In genomic region chr20:23362392-23363256, GRCh38 we compare ENCODE assay signal across 8 cellular contexts. TPM values are rescaled to one million over a fixed set of nuclear protein-coding genes. Genes with fewer than 3 reads are reported as not detected.
DNase-seq lines count a peak whose midpoint lies in the region; ATAC-seq and TF ChIP-seq lines count a peak whose summit lies in the region.

No MANE protein-coding gene starts in this region.

- H4K20me1 ChIP-seq in neural progenitor cell (ENCODE audit: low read depth) = peaks cover 51% of the 10 kb centered on the region

- H3K79me2 ChIP-seq in neural progenitor cell (ENCODE audit: low read depth) = peaks cover 53% of the 10 kb centered on the region

- H3K27ac Mint-ChIP-seq in neural progenitor cell = peak overlapping the region; percentile 90

- H3K4me3 ChIP-seq in LNCaP clone FGC (ENCODE audit: low read depth, low read length) = peak overlapping the region; percentile 83
- peak overlapping the region; percentile 78 for H3K4me3 ChIP-seq in neural progenitor cell

- TF ChIP-seq CTCF in LNCaP clone FGC (IDR thresholded peaks at IDR 0.05; ENCODE audit: control insufficient read depth, extremely low read depth, insufficient read depth) (no peak), foreskin keratinocyte (conservative IDR thresholded peaks at IDR 0.05) (peak; percentile 4), neural progenitor cell (IDR thresholded peaks at IDR 0.05) (no peak)

- H3K36me3 Mint-ChIP-seq in activated T-cell treated with anti-CD3 and anti-CD28 coated beads, Interleukin-2, amount 50 U/mL, for 4 hours (ENCODE audit: insufficient read depth) = peaks cover 13% of the 10 kb centered on the region
- H3K36me3 Mint-ChIP-seq in neural progenitor cell = peaks cover 14% of the 10 kb centered on the region

- peaks cover 51% of the 10 kb centered on the region for H3K4me1 Mint-ChIP-seq in activated T-cell treated with anti-CD3 and anti-CD28 coated beads, Interleukin-2, amount 50 U/mL, for 4 hours (ENCODE audit: low read depth)
- peaks cover 36% of the 10 kb centered on the region for H3K4me1 Mint-ChIP-seq in neural progenitor cell

- H3K9ac ChIP-seq in neural progenitor cell = peak overlapping the region; percentile 98

- H3K4me1 ChIP-seq in foreskin keratinocyte (peaks cover 10% of the 10 kb centered on the region), neural progenitor cell (peaks cover 19% of the 10 kb centered on the region)

- H3K27me3 Mint-ChIP-seq in activated T-cell treated with anti-CD3 and anti-CD28 coated beads, Interleukin-2, amount 50 U/mL, for 4 hours (ENCODE audit: low read depth) = no peaks in the 10 kb centered on the region
- H3K27me3 Mint-ChIP-seq in neural progenitor cell (ENCODE audit: insufficient read depth, low read depth) = peaks cover 2% of the 10 kb centered on the region

- peak; percentile 5 for ATAC-seq in GM21576 (IDR thresholded peaks at IDR 0.05; ENCODE audit: unreplicated experiment)
- no peak for ATAC-seq in activated T-cell treated with anti-CD3 and anti-CD28 coated beads, Interleukin-2, amount 50 U/mL, for 4 hours
- ATAC-seq in foreskin keratinocyte = no peak
- no peak for ATAC-seq in HG03139 (IDR thresholded peaks at IDR 0.05; ENCODE audit: unreplicated experiment)

- peak overlapping the region; percentile 94 for H3K4me3 Mint-ChIP-seq in activated T-cell treated with anti-CD3 and anti-CD28 coated beads, Interleukin-2, amount 50 U/mL, for 4 hours
- peak overlapping the region; percentile 95 for H3K4me3 Mint-ChIP-seq in neural progenitor cell

- no peaks in the 10 kb centered on the region for H3K9me3 ChIP-seq in neural progenitor cell (ENCODE audit: low read depth)

- H3K4me2 ChIP-seq in neural progenitor cell = peak overlapping the region; percentile 89

- DNase-seq in ELR (ENCODE audit: low read depth) (peak; percentile 50), LNCaP clone FGC (ENCODE audit: low read depth) (no peak), foreskin keratinocyte (no peak), neural progenitor cell (ENCODE audit: low spot score) (peak; percentile 73), NCI-H226 (no peak)
- DNase-seq in activated T-cell treated with anti-CD3 and anti-CD28 coated beads, Interleukin-2, amount 50 U/mL, for 4 hours = no peak

- H3K9me3 Mint-ChIP-seq in activated T-cell treated with anti-CD3 and anti-CD28 coated beads, Interleukin-2, amount 50 U/mL, for 4 hours = no peaks in the 10 kb centered on the region
- H3K9me3 Mint-ChIP-seq in neural progenitor cell = no peaks in the 10 kb centered on the region

- no peaks in the 10 kb centered on the region for H3K27me3 ChIP-seq in foreskin keratinocyte
- no peaks in the 10 kb centered on the region for H3K27me3 ChIP-seq in neural progenitor cell

- H3F3A ChIP-seq in neural progenitor cell (ENCODE audit: low read depth) = peaks cover 10% of the 10 kb centered on the region

- H2AFZ ChIP-seq in neural progenitor cell (replicated peaks) = peak overlapping the region; percentile 46

- H3K27ac ChIP-seq in foreskin keratinocyte = peak overlapping the region; percentile 68
- peak overlapping the region; percentile 96 for H3K27ac ChIP-seq in neural progenitor cell

- H3K36me3 ChIP-seq in neural progenitor cell = no peaks in the 10 kb centered on the region

RNA-seq across cellular contexts. Expression of gene GZF1, which starts 0.6 kb away (rescaled TPM):
- 10 to 100 TPM in 2 of 3 donors, 1 to 10 TPM in 1; 8.5 to 10.3 (median 10.2) TPM for total RNA-seq in activated T-cell treated with anti-CD3 and anti-CD28 coated beads, Interleukin-2, amount 50 U/mL, for 4 hours
- total RNA-seq in foreskin keratinocyte (8.5 and 9.5 TPM in 2 replicates), neural progenitor cell (ENCODE audit: low replicate concordance) (12.9 and 13.8 TPM in 2 replicates)
- 3.1 and 3.5 TPM in 2 replicates for polyA plus RNA-seq in foreskin keratinocyte

RNA-seq across cellular contexts. Expression of gene NXT1, which starts 12.0 kb away (rescaled TPM):
- 10 to 100 TPM; 66.8 to 79.7 (median 75.9) TPM for total RNA-seq in activated T-cell treated with anti-CD3 and anti-CD28 coated beads, Interleukin-2, amount 50 U/mL, for 4 hours
- total RNA-seq in foreskin keratinocyte (41.5 and 47.4 TPM in 2 replicates), neural progenitor cell (ENCODE audit: low replicate concordance) (14.6 and 32.4 TPM in 2 replicates)
- 52.2 and 58.5 TPM in 2 replicates for polyA plus RNA-seq in foreskin keratinocyte

RNA-seq across cellular contexts. Expression of gene NAPB, which starts 58.7 kb away (rescaled TPM):
- total RNA-seq in activated T-cell treated with anti-CD3 and anti-CD28 coated beads, Interleukin-2, amount 50 U/mL, for 4 hours = 1 to 10 TPM; 2.5 to 5.2 (median 3.5) TPM
- 4.9 and 5.4 TPM in 2 replicates for total RNA-seq in foreskin keratinocyte
- polyA plus RNA-seq in foreskin keratinocyte = 1.3 and 2.3 TPM in 2 replicates
- 19.8 and 23.8 TPM in 2 replicates for total RNA-seq in neural progenitor cell (ENCODE audit: low replicate concordance)

Comparison
In these comparisons a context has a peak if more than half of its experiments do, and no peak if none do; other contexts are left out.
1. DNase-seq: peak in ELR (single experiment) and neural progenitor cell (single experiment); none in LNCaP clone FGC (single experiment), activated T-cell treated with anti-CD3 and anti-CD28 coated beads, Interleukin-2, amount 50 U/mL, for 4 hours (single experiment), foreskin keratinocyte (0 of 2) and NCI-H226 (single experiment).